ENCODE assay signal across 8 cellular contexts in genomic region chr10:17001961-17002749, GRCh38.
A peak's percentile ranks its signal among the peaks of the same experiment; 100 is the strongest.
DNase-seq lines count a peak whose midpoint lies in the region; ATAC-seq and TF ChIP-seq lines count a peak whose summit lies in the region.

No MANE protein-coding gene starts in this region.

- WGBS in hepatocyte (ENCODE audit: low lambda C conversion rate, missing lambda C conversion rate) = 82% methylated on average over 8 of the region's 8 CpGs
- 17 to 21% methylated on average over 8 of the region's 8 CpGs for WGBS in thyroid gland, 2 donors

- no peak overlapping the region for H3K4me3 ChIP-seq in hepatocyte
- no peak overlapping the region for H3K4me3 ChIP-seq in thyroid gland (replicated peaks in 1 of 3)

- no peaks in the 10 kb centered on the region for H4K20me1 ChIP-seq in hepatocyte (ENCODE audit: insufficient read depth, poor library complexity, severe bottlenecking)

- no peaks in the 10 kb centered on the region for H3K9me3 ChIP-seq in hepatocyte (ENCODE audit: low read depth)
- H3K9me3 ChIP-seq in thyroid gland = no peaks in the 10 kb centered on the region

- TF ChIP-seq POLR2A in thyroid gland (IDR thresholded peaks at IDR 0.05) = no peak

- H3K4me1 ChIP-seq in hepatocyte (ENCODE audit: insufficient read depth) (no peaks in the 10 kb centered on the region), thyroid gland (peaks cover 43 to 64% of the 10 kb centered on the region in 2 donors)

- peak overlapping the region; percentile 69 for H3K4me3 Mint-ChIP-seq in activated naive CD4-positive, alpha-beta T cell treated with anti-CD3 and anti-CD28 coated beads, Interleukin-2, amount 50 U/mL, for 24 hours

- CTCF ChIA-PET in HEK293T (lab: Yijun Ruan, JAX) = no interaction called here

- DNase-seq in hepatocyte (ENCODE audit: low spot score) (no peak), thyroid gland (peak; percentile 44 to 46), HEK293T (ENCODE audit: extremely low spot score) (no peak), Kasumi-1 (lab: John Stamatoyannopoulos, UW) (no peak), amygdala (lab: John Stamatoyannopoulos, UW) (no peak)

- no peaks in the 10 kb centered on the region for H3K27me3 Mint-ChIP-seq in activated naive CD4-positive, alpha-beta T cell treated with anti-CD3 and anti-CD28 coated beads, Interleukin-2, amount 50 U/mL, for 24 hours

- H3K27ac ChIP-seq in hepatocyte = peak overlapping the region; percentile 53
- peak overlapping the region; percentile 74 to 96 (median 92) for H3K27ac ChIP-seq in thyroid gland

- peak overlapping the region; percentile 96 for H3K27ac Mint-ChIP-seq in activated naive CD4-positive, alpha-beta T cell treated with anti-CD3 and anti-CD28 coated beads, Interleukin-2, amount 50 U/mL, for 24 hours

- no peak overlapping the region for H3K4me2 ChIP-seq in hepatocyte

- POLR2A ChIA-PET in HEK293T (lab: Yijun Ruan, JAX) = no interaction called here

- intact Hi-C loops in thyroid gland (cut with DNase I) = no loop called here

- no peaks in the 10 kb centered on the region for H3K79me2 ChIP-seq in hepatocyte

- no peaks in the 10 kb centered on the region for H3K27me3 ChIP-seq in hepatocyte
- H3K27me3 ChIP-seq in thyroid gland = no peaks in the 10 kb centered on the region

- no peak for TF ChIP-seq CTCF in hepatocyte (IDR thresholded peaks at IDR 0.05; ENCODE audit: poor library complexity)
- TF ChIP-seq CTCF in thyroid gland (IDR thresholded peaks at IDR 0.05) = no peak

- H3K36me3 ChIP-seq in hepatocyte (replicated peaks; ENCODE audit: insufficient read depth, low read depth) = no peaks in the 10 kb centered on the region
- H3K36me3 ChIP-seq in thyroid gland = no peaks in the 10 kb centered on the region

- peaks cover 69% of the 10 kb centered on the region for H3K4me1 Mint-ChIP-seq in activated naive CD4-positive, alpha-beta T cell treated with anti-CD3 and anti-CD28 coated beads, Interleukin-2, amount 50 U/mL, for 24 hours

- H3K9me3 Mint-ChIP-seq in activated naive CD4-positive, alpha-beta T cell treated with anti-CD3 and anti-CD28 coated beads, Interleukin-2, amount 50 U/mL, for 24 hours = no peaks in the 10 kb centered on the region

- H3K36me3 Mint-ChIP-seq in activated naive CD4-positive, alpha-beta T cell treated with anti-CD3 and anti-CD28 coated beads, Interleukin-2, amount 50 U/mL, for 24 hours = peaks cover 1% of the 10 kb centered on the region

- no peak overlapping the region for H2AFZ ChIP-seq in hepatocyte

- H3K9me2 ChIP-seq in hepatocyte (replicated peaks; ENCODE audit: insufficient read depth) = no peaks in the 10 kb centered on the region

- peak; percentile 68 for ATAC-seq in GM18868 (IDR thresholded peaks at IDR 0.05; ENCODE audit: unreplicated experiment)
- ATAC-seq in HG03064 (IDR thresholded peaks at IDR 0.05; ENCODE audit: low read depth, unreplicated experiment) = peak; percentile 65

TF ChIP-seq in HEK293T, 16 proteins besides CTCF, POLR2A, EP300 and RAD21:
- TF ChIP-seq SUZ12 (IDR thresholded peaks at IDR 0.05) (no peak), HDGF (IDR thresholded peaks at IDR 0.05; ENCODE audit: borderline replicate concordance) (no peak), ARNT (IDR thresholded peaks at IDR 0.05) (no peak), FOXA1 (IDR thresholded peaks at IDR 0.05) (no peak), BHLHE40 (IDR thresholded peaks at IDR 0.05; ENCODE audit: borderline replicate concordance) (no peak), ZNF384 (IDR thresholded peaks at IDR 0.05) (no peak), L3MBTL2 (conservative IDR thresholded peaks at IDR 0.05) (no peak), ELF4 (IDR thresholded peaks at IDR 0.05) (no peak), LEF1 (IDR thresholded peaks at IDR 0.05; ENCODE audit: borderline replicate concordance) (no peak), FOXK2 (IDR thresholded peaks at IDR 0.05) (no peak), NFRKB (IDR thresholded peaks at IDR 0.05) (no peak), TARDBP (IDR thresholded peaks at IDR 0.05) (no peak), SP1 (IDR thresholded peaks at IDR 0.05) (no peak), FOXM1 (IDR thresholded peaks at IDR 0.05; ENCODE audit: borderline replicate concordance) (no peak), CTBP1 (IDR thresholded peaks at IDR 0.05; ENCODE audit: borderline replicate concordance) (no peak)
- TF ChIP-seq, protein P1, sequence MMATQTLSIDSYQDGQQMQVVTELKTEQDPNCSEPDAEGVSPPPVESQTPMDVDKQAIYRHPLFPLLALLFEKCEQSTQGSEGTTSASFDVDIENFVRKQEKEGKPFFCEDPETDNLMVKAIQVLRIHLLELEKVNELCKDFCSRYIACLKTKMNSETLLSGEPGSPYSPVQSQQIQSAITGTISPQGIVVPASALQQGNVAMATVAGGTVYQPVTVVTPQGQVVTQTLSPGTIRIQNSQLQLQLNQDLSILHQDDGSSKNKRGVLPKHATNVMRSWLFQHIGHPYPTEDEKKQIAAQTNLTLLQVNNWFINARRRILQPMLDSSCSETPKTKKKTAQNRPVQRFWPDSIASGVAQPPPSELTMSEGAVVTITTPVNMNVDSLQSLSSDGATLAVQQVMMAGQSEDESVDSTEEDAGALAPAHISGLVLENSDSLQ (IDR thresholded peaks at IDR 0.05) = no peak

Comparison
In these comparisons a context has a peak if more than half of its experiments do, and no peak if none do; other contexts are left out.
1. DNase-seq: peak in thyroid gland (2 of 2); none in hepatocyte (single experiment), HEK293T (single experiment), Kasumi-1 (0 of 2) and amygdala (0 of 56).